Comparison of ENCODE assay signal across 27 cellular contexts in the genomic region with DNA sequence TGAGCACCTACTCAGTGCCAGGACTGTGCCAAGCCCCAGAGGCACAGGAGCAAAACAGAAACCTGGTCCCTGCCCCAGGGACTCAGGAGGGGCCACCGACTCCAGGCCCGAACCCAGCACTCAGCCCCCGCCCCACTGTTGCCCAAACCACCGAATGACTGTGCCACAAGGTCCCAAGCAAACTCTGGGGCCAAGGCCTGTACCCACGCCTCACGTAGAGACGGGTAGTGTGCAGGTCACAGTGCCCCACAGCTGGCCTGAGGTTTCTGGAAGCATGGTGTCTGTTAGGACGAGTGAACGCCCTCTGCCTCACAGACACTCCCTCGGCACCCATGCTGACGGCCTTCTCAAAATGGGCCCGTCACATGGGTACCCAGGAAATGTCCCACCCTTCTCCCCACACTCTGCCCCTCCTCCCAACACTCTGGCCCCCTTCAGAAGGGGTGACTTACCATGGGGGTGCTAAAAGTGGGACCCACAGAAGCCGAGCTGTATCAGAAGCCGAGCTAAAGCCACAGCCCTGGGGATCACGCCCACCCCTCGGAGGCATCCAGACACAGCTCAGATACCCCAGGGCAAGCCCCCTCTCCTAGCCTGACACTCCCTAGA. TPM values are rescaled to one million over a fixed set of nuclear protein-coding genes. Genes with fewer than 3 reads are reported as not detected.
DNase-seq lines count a peak whose midpoint lies in the region; TF ChIP-seq lines count a peak whose summit lies in the region.
"Had no signal": no experiment of that assay in that cellular context is flagged by ENCODE, and none has a peak within 500 bp of the region (broad histone marks: within the 10 kb centered on the region; RNA-seq: fewer than 3 reads in every experiment).

No MANE protein-coding gene starts in this region.

- TF ChIP-seq CTCF in progenitor cell of endocrine pancreas (IDR thresholded peaks at IDR 0.05; ENCODE audit: unreplicated experiment): no peak

- H3K27me3 Mint-ChIP-seq in immature natural killer cell (ENCODE audit: low read depth in 3 of 3) (peaks cover 0 to 3% (median 1%) of the 10 kb centered on the region in 3 donors), progenitor cell of endocrine pancreas (no peaks in the 10 kb centered on the region)

- H3K4me3 Mint-ChIP-seq in immature natural killer cell: peak overlapping the region; percentile 57 to 74 (median 66)
- H3K4me3 Mint-ChIP-seq in progenitor cell of endocrine pancreas (ENCODE audit: low read depth): no peak overlapping the region
- H3K4me3 Mint-ChIP-seq: activated B cell treated with CpG ODN at 0.5 μM for 24 hours; activated naive CD4-positive, alpha-beta T cell treated with anti-CD3 and anti-CD28 coated beads for 36 hours; CD8-positive, alpha-beta memory T cell had no signal

- DNase-seq in activated effector memory CD4-positive, alpha-beta T cell treated with anti-CD3 and anti-CD28 coated beads, Interleukin-2, amount 50 U/mL, for 16 hours: peak; percentile 9
- DNase-seq in activated effector memory CD4-positive, alpha-beta T cell treated with Interleukin-2 at 50 U/mL for 16 hours: no peak
- DNase-seq in immature natural killer cell (no peak), progenitor cell of endocrine pancreas (ENCODE audit: low spot score, unreplicated experiment) (no peak), NCI-H1417 treated with DMSO at 0.1 percent for 48 hours (lab: John Stamatoyannopoulos, UW) (no peak), AML-193 (lab: John Stamatoyannopoulos, UW) (no peak), ACHN (no peak), pons (ENCODE audit: low spot score) (no peak)
- DNase-seq: activated B cell treated with CpG ODN at 0.5 μM for 24 hours; activated CD4-positive, alpha-beta T cell treated with anti-CD3 and anti-CD28 coated beads, Interleukin-2, amount 50 U/mL, for 1 hour; activated naive CD4-positive, alpha-beta T cell treated with anti-CD3 and anti-CD28 coated beads for 36 hours; activated T-cell treated with anti-CD3 and anti-CD28 coated beads, Interleukin-2, amount 50 U/mL, for 48 hours; adrenal gland; brain microvascular endothelial cell; CD8-positive, alpha-beta memory T cell; DMS 273 treated with DMSO at 0.1 percent for 48 hours; effector CD4-positive, alpha-beta T cell; IMR-90; NCI-H1048; NCI-H187; NCI-H524; SIG-M5; small intestine; stimulated activated CD4-positive, alpha-beta T cell treated with anti-CD3 and anti-CD28 coated beads, Interleukin-1b, Interleukin-23, amount 100 ng/mL, for 48 hours; substantia nigra; SW 1271; T1000 had no signal

- H3K4me1 Mint-ChIP-seq in immature natural killer cell (peaks cover 90 to 93% of the 10 kb centered on the region in 2 donors), progenitor cell of endocrine pancreas (ENCODE audit: low read depth) (peaks cover 33% of the 10 kb centered on the region)
- H3K4me1 Mint-ChIP-seq: activated B cell treated with CpG ODN at 0.5 μM for 24 hours; CD8-positive, alpha-beta memory T cell had no signal

- H3K9me3 Mint-ChIP-seq in immature natural killer cell: no peaks in the 10 kb centered on the region
- no peaks in the 10 kb centered on the region for H3K9me3 Mint-ChIP-seq in progenitor cell of endocrine pancreas (ENCODE audit: low read depth)
- H3K9me3 Mint-ChIP-seq: activated B cell treated with CpG ODN at 0.5 μM for 24 hours; activated naive CD4-positive, alpha-beta T cell treated with anti-CD3 and anti-CD28 coated beads for 36 hours; CD8-positive, alpha-beta memory T cell had no signal

- H3K36me3 Mint-ChIP-seq in immature natural killer cell (no peaks in the 10 kb centered on the region), progenitor cell of endocrine pancreas (ENCODE audit: insufficient read depth) (peaks cover 5% of the 10 kb centered on the region)
- H3K36me3 Mint-ChIP-seq: CD8-positive, alpha-beta memory T cell had no signal

- in situ Hi-C loops in ACHN (cut with HindIII; ENCODE audit: low pct_ligation_motif_present, low pct_unique_long_range_greater_than_20kb, low sequenced_read_pairs): no loop called here

- H3K27ac Mint-ChIP-seq in immature natural killer cell: peak overlapping the region; percentile 83 to 93 (median 90)
- peak overlapping the region; percentile 89 for H3K27ac Mint-ChIP-seq in progenitor cell of endocrine pancreas
- H3K27ac Mint-ChIP-seq: activated B cell treated with CpG ODN at 0.5 μM for 24 hours; activated naive CD4-positive, alpha-beta T cell treated with anti-CD3 and anti-CD28 coated beads for 36 hours; CD8-positive, alpha-beta memory T cell had no signal

RNA-seq across cellular contexts. Expression of gene CTBP2, which starts 44.2 kb away (rescaled TPM):
- polyA plus RNA-seq in immature natural killer cell: 100 to 1,000 TPM in 2 of 3 donors, 10 to 100 TPM in 1; 89.8 to 154 (median 131) TPM
- 182 and 183 TPM in 2 replicates for total RNA-seq in progenitor cell of endocrine pancreas
